ENCODE assay signal across 22 cellular contexts in genomic region chr12:103556890-103557667, GRCh38. TPM values are rescaled to one million over a fixed set of nuclear protein-coding genes. Genes with fewer than 3 reads are reported as not detected.
"Had no signal": no experiment of that assay in that cellular context is flagged by ENCODE, and none has a peak within 500 bp of the region (broad histone marks: within the 10 kb centered on the region; RNA-seq: fewer than 3 reads in every experiment).

No MANE protein-coding gene starts in this region.

- H3K9me3 ChIP-seq: heart left ventricle, neutrophil, pancreas, tibial artery had no signal

- H3K4me3 ChIP-seq: heart left ventricle, pancreas, SK-N-MC, tibial artery had no signal

- H3K36me3 ChIP-seq: heart left ventricle, neutrophil, pancreas, tibial artery, WERI-Rb-1 had no signal

- H3K27ac ChIP-seq: neutrophil, pancreas, SK-N-MC, tibial artery, WERI-Rb-1 had no signal

- ATAC-seq: effector memory CD8-positive, alpha-beta T cell; natural killer cell treated with Interleukin-12 subunit alpha and Interleukin-12 subunit beta and Interleukin-15 and Interleukin-18, amount 100 ng/mL, for 72 hours had no signal

- DNase-seq: activated CD4-positive, alpha-beta T cell treated with anti-CD3 and anti-CD28 coated beads for 1 hour; activated CD4-positive, alpha-beta T cell treated with anti-CD3 and anti-CD28 coated beads, Interleukin-2, amount 50 U/mL, for 48 hours; activated gamma-delta T cell; amniotic stem cell; caudate nucleus; effector memory CD8-positive, alpha-beta T cell; foreskin melanocyte; heart left ventricle; mesendoderm; pancreas; stimulated activated CD4-positive, alpha-beta T cell treated with anti-CD3 and anti-CD28 coated beads, Interleukin-1b, Interleukin-23, amount 100 ng/mL, for 48 hours; stimulated activated CD8-positive, alpha-beta memory T cell treated with anti-CD3 and anti-CD28 coated beads, Interleukin-4, amount 100 ng/mL, for 48 hours; stimulated activated naive CD4-positive, alpha-beta T cell; WERI-Rb-1 had no signal

- H3K4me1 ChIP-seq: pancreas, tibial artery had no signal

- H3K27me3 ChIP-seq: pancreas had no signal

RNA-seq across cellular contexts. Expression of gene STAB2, which starts 30.0 kb away (rescaled TPM):
- total RNA-seq: fibroblast of lung; kidney epithelial cell; natural killer cell treated with Interleukin-12 subunit alpha and Interleukin-12 subunit beta and Interleukin-15 and Interleukin-18, amount 100 ng/mL, for 72 hours; pulmonary artery endothelial cell; T-helper 2 cell treated with Interferon-gamma antibody and Interleukin-4, amounts not matched to agents 100 ng/mL and 5 ng/mL, for 36 hours had no signal
- polyA plus RNA-seq: fibroblast of lung, heart left ventricle had no signal
